19 cellular contexts compared by ENCODE assay signal in the genomic region with DNA sequence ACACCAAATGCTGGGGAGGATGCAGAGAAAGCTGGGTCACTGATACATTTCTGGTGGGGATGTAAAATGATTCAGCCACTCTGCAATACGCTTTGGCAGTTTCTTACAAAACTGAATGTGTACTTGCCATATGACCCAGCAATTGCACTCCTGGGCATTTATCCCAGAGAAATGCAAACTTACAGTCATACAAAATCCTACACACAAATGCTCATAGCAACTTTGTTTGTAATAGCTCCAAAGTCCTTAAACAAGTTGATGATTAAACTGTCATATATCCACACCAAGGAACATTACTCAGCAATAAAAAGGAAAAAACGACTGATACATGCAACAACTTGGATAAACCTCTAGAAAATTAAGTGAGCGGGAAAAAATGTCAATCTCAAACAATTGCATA. TPM values are rescaled to one million over a fixed set of nuclear protein-coding genes. Genes with fewer than 3 reads are reported as not detected.
DNase-seq lines count a peak whose midpoint lies in the region; ATAC-seq, FAIRE-seq and TF ChIP-seq lines count a peak whose summit lies in the region.
"Had no signal": no experiment of that assay in that cellular context is flagged by ENCODE, and none has a peak within 500 bp of the region (broad histone marks: within the 10 kb centered on the region; RNA-seq: fewer than 3 reads in every experiment).

No MANE protein-coding gene starts in this region.

- H2AFZ ChIP-seq in HepG2 (ENCODE audit: low read length) = no peak overlapping the region

- no peak overlapping the region for H3K4me2 ChIP-seq in HepG2 (ENCODE audit: low read depth, low read length)

- TF ChIP-seq RAD21 in liver (IDR thresholded peaks at IDR 0.05) = no peak
- no peak for TF ChIP-seq RAD21 in HepG2 (CRISPR knock-in tag; IDR thresholded peaks at IDR 0.05)

- H3K9ac ChIP-seq in liver (ENCODE audit: low read depth in 1 of 2, low read length in 2 of 2) (no peak overlapping the region), HepG2 (ENCODE audit: insufficient read depth, low read depth, low read length) (no peak overlapping the region)

- peaks cover 0 to 7% (median 3%) of the 10 kb centered on the region in 3 donors for H3K27me3 Mint-ChIP-seq in immature natural killer cell (ENCODE audit: low read depth in 3 of 3)

- no peaks in the 10 kb centered on the region for H3K79me2 ChIP-seq in HepG2 (ENCODE audit: insufficient read depth, low read length)

- in situ Hi-C loops in HepG2 (cut with HindIII; ENCODE audit: extremely low pct_ligation_motif_present, low pct_unique_long_range_greater_than_20kb) = no loop called here

- no peak for FAIRE-seq in HepG2 (lab: Jason Lieb, UNC)

- intact Hi-C loops in HepG2 (cut with micrococcal nuclease; ENCODE audit: unreplicated experiment) = no loop called here

- ATAC-seq in HepG2 (no peak), GM21786 (IDR thresholded peaks at IDR 0.05; ENCODE audit: unreplicated experiment) (no peak)
- ATAC-seq: natural killer cell treated with Interleukin-12 subunit alpha and Interleukin-12 subunit beta and Interleukin-15 and Interleukin-18, amount 100 ng/mL, for 72 hours; stimulated activated effector memory CD8-positive, alpha-beta T cell treated with anti-CD3 and anti-CD28 coated beads, Interleukin-12 subunit alpha, Interleukin-12 subunit beta, amount 100 ng/mL, for 72 hours had no signal

- H3K4me1 Mint-ChIP-seq in immature natural killer cell = no peaks in the 10 kb centered on the region
- H3K4me1 Mint-ChIP-seq: stimulated activated effector memory CD8-positive, alpha-beta T cell treated with anti-CD3 and anti-CD28 coated beads, Interleukin-12 subunit alpha, Interleukin-12 subunit beta, amount 100 ng/mL, for 72 hours had no signal

- TF ChIP-seq POLR2A in HepG2 (IDR thresholded peaks at IDR 0.05; ENCODE audit: insufficient read depth in 1 of 2, low read depth in 2 of 2, low read length in 2 of 2) = no peak

- DNase-seq in HepG2 (ENCODE audit: low spot score) (no peak), choroid plexus epithelial cell (ENCODE audit: low read depth) (peak; percentile 67), iris pigment epithelial cell (ENCODE audit: low read depth) (peak; percentile 75), immature natural killer cell (no peak), NCI-H1417 (lab: John Stamatoyannopoulos, UW) (no peak)
- no peak for DNase-seq in activated CD4-positive, CD25-positive, alpha-beta regulatory T cell (lab: John Stamatoyannopoulos, UW)
- DNase-seq: 8988T; activated naive CD4-positive, alpha-beta T cell treated with Interleukin-2 at 50 U/mL for 16 hours; DMS53; islet precursor cell; NCI-H2029; NCI-H446; stimulated activated CD4-positive, alpha-beta T cell treated with anti-CD3 and anti-CD28 coated beads, Interleukin-15, amount 100 ng/mL, for 24 hours; thyroid gland had no signal

- POLR2A ChIA-PET in HepG2 (lab: Yijun Ruan, JAX) = no interaction called here

- H3K27me3 ChIP-seq in liver (ENCODE audit: control insufficient read depth in 4 of 4, insufficient read depth in 4 of 4, low read length in 3 of 4) = no peaks in the 10 kb centered on the region
- no peaks in the 10 kb centered on the region for H3K27me3 ChIP-seq in HepG2 (ENCODE audit: control insufficient read depth in 1 of 2, insufficient read depth in 2 of 2, low read length in 2 of 2)
- H3K27me3 ChIP-seq: thyroid gland had no signal

- no peak overlapping the region for H3K27ac ChIP-seq in liver (ENCODE audit: low read depth in 1 of 2, low read length in 2 of 2)
- no peak overlapping the region for H3K27ac ChIP-seq in HepG2 (ENCODE audit: extremely low read length, insufficient read depth, low read length)
- H3K27ac ChIP-seq: C4-2B, thyroid gland had no signal

- H3K9me3 ChIP-seq in liver (ENCODE audit: control insufficient read depth in 4 of 4, low read length in 3 of 4) = no peaks in the 10 kb centered on the region
- H3K9me3 ChIP-seq in HepG2 (ENCODE audit: low read length) = no peaks in the 10 kb centered on the region
- H3K9me3 ChIP-seq: thyroid gland had no signal

- no peaks in the 10 kb centered on the region for H4K20me1 ChIP-seq in HepG2 (ENCODE audit: insufficient read depth, low read length)

- TF ChIP-seq CTCF in liver (IDR thresholded peaks at IDR 0.05; ENCODE audit: low read depth, low read length, missing input control) = no peak
- no peak for TF ChIP-seq CTCF in HepG2 (CRISPR knock-in tag; IDR thresholded peaks at IDR 0.05)
- no peak for TF ChIP-seq CTCF in choroid plexus epithelial cell (conservative IDR thresholded peaks at IDR 0.05; ENCODE audit: low read depth, low read length)

- no TSS peak for BruUV-seq in HepG2 (replicated peaks; lab: Mats Ljungman, UMichigan)

- no peaks in the 10 kb centered on the region for H3K36me3 Mint-ChIP-seq in immature natural killer cell
- H3K36me3 Mint-ChIP-seq: natural killer cell treated with Interleukin-12 subunit alpha and Interleukin-12 subunit beta and Interleukin-15 and Interleukin-18, amount 100 ng/mL, for 72 hours; stimulated activated effector memory CD8-positive, alpha-beta T cell treated with anti-CD3 and anti-CD28 coated beads, Interleukin-12 subunit alpha, Interleukin-12 subunit beta, amount 100 ng/mL, for 72 hours had no signal

- H3K4me3 ChIP-seq in liver (ENCODE audit: low read depth in 1 of 3, low read length in 3 of 3) = no peak overlapping the region
- no peak overlapping the region for H3K4me3 ChIP-seq in HepG2 (replicated peaks in 1 of 3; ENCODE audit: insufficient read depth in 1 of 3, low read depth in 2 of 3, low read length in 3 of 3)
- H3K4me3 ChIP-seq in choroid plexus epithelial cell (ENCODE audit: low read depth, low read length) = no peak overlapping the region
- H3K4me3 ChIP-seq: thyroid gland had no signal

- H3K4me1 ChIP-seq in liver (ENCODE audit: control insufficient read depth in 4 of 4, insufficient read depth in 4 of 4, low read length in 3 of 4) (peaks cover 2 to 18% (median 5%) of the 10 kb centered on the region in 4 donors), HepG2 (ENCODE audit: insufficient read depth, low read length) (no peaks in the 10 kb centered on the region)
- H3K4me1 ChIP-seq: thyroid gland had no signal

- TF ChIP-seq EP300 in HepG2 (IDR thresholded peaks at IDR 0.05; ENCODE audit: low read depth in 2 of 2, low read length in 2 of 2) (no peak), HepG2 (CRISPR knock-in tag; IDR thresholded peaks at IDR 0.05; ENCODE audit: borderline replicate concordance) (no peak)

- no peaks in the 10 kb centered on the region for H3K36me3 ChIP-seq in liver (ENCODE audit: control insufficient read depth in 4 of 4, insufficient read depth in 3 of 4, low read depth in 1 of 4, low read length in 3 of 4)
- H3K36me3 ChIP-seq in HepG2 (replicated peaks in 1 of 2; ENCODE audit: control insufficient read depth in 1 of 2, insufficient read depth in 2 of 2, low read length in 2 of 2) = no peaks in the 10 kb centered on the region
- H3K36me3 ChIP-seq: thyroid gland had no signal

- CTCF ChIA-PET in HepG2 (lab: Yijun Ruan, JAX; ENCODE audit: low intra/inter-chr PET ratio, low total read pairs) = no interaction called here

- no peaks in the 10 kb centered on the region for H3K9me3 Mint-ChIP-seq in immature natural killer cell
- H3K9me3 Mint-ChIP-seq: natural killer cell treated with Interleukin-12 subunit alpha and Interleukin-12 subunit beta and Interleukin-15 and Interleukin-18, amount 100 ng/mL, for 72 hours; stimulated activated effector memory CD8-positive, alpha-beta T cell treated with anti-CD3 and anti-CD28 coated beads, Interleukin-12 subunit alpha, Interleukin-12 subunit beta, amount 100 ng/mL, for 72 hours had no signal

- H3K27ac Mint-ChIP-seq in immature natural killer cell = no peak overlapping the region
- H3K27ac Mint-ChIP-seq: natural killer cell treated with Interleukin-12 subunit alpha and Interleukin-12 subunit beta and Interleukin-15 and Interleukin-18, amount 100 ng/mL, for 72 hours; stimulated activated effector memory CD8-positive, alpha-beta T cell treated with anti-CD3 and anti-CD28 coated beads, Interleukin-12 subunit alpha, Interleukin-12 subunit beta, amount 100 ng/mL, for 72 hours had no signal

- H3K4me3 Mint-ChIP-seq in immature natural killer cell = no peak overlapping the region
- H3K4me3 Mint-ChIP-seq: natural killer cell treated with Interleukin-12 subunit alpha and Interleukin-12 subunit beta and Interleukin-15 and Interleukin-18, amount 100 ng/mL, for 72 hours; stimulated activated effector memory CD8-positive, alpha-beta T cell treated with anti-CD3 and anti-CD28 coated beads, Interleukin-12 subunit alpha, Interleukin-12 subunit beta, amount 100 ng/mL, for 72 hours had no signal

- 42% methylated on average over 3 of the region's 3 CpGs for WGBS in liver
- WGBS in HepG2 (ENCODE audit: low lambda C conversion rate) = no CpG with 5 or more reads among the region's 3 CpGs

TF ChIP-seq in liver, 16 proteins besides CTCF, POLR2A, EP300 and RAD21 (continues in another document):
- peak; percentile 48 for TF ChIP-seq SP1 (IDR thresholded peaks at IDR 0.05)
- TF ChIP-seq HNF4G (IDR thresholded peaks at IDR 0.05) = no peak

RNA-seq across cellular contexts. Expression of a gene that starts 12.3 kb away (rescaled TPM):
- total RNA-seq in liver = 1 to 10 TPM; 4.0 to 7.9 TPM
- polyA plus RNA-seq in liver = 1 to 10 TPM; 1.8 to 4.4 TPM
- total RNA-seq in HepG2 (2016; rRNA removed; fragmentation: Illumina TruSeq; extraction: Trizol) = 0.86 and 1.2 TPM in 2 replicates
- total RNA-seq in HepG2 (2016; cell fraction: cytosol; rRNA removed; fragmentation: Illumina TruSeq; extraction: Trizol; ENCODE audit: low read depth) = 1.5 TPM in 2 replicates
- total RNA-seq in HepG2 (2016; cell fraction: insoluble cytoplasmic fraction; rRNA removed; fragmentation: Illumina TruSeq; extraction: Trizol) = 1.00 and 1.2 TPM in 2 replicates
- 1.4 and 1.7 TPM in 2 replicates for total RNA-seq in HepG2 (2016; cell fraction: membrane; rRNA removed; fragmentation: Illumina TruSeq; extraction: Trizol)
- total RNA-seq in HepG2 (2016; cell fraction: nucleus; rRNA removed; fragmentation: Illumina TruSeq; extraction: Trizol) = 1.4 TPM in 2 replicates
- 1.1 and 1.2 TPM in 2 replicates for polyA plus RNA-seq in HepG2 (2011; rRNA removed)
- 0.85 and 1.0 TPM in 2 replicates for polyA plus RNA-seq in HepG2 (2011; cell fraction: cytosol; rRNA removed)
- 2.2 and 2.4 TPM in 2 replicates for polyA plus RNA-seq in HepG2 (2011; cell fraction: nucleus; rRNA removed)
- 1.1 and 1.6 TPM in 2 replicates for polyA plus RNA-seq in HepG2 (2012)
- polyA plus RNA-seq in HepG2 (2016; cell fraction: cytosol; fragmentation: Illumina TruSeq; extraction: Trizol; ENCODE audit: low read depth) = 0.11 and 0.16 TPM in 2 replicates
- polyA plus RNA-seq in HepG2 (2016; cell fraction: insoluble cytoplasmic fraction; fragmentation: Illumina TruSeq; extraction: Trizol; ENCODE audit: low read depth) = 0.65 and 0.91 TPM in 2 replicates
- polyA plus RNA-seq in HepG2 (2016; cell fraction: membrane; fragmentation: Illumina TruSeq; extraction: Trizol; ENCODE audit: low read depth) = 0.37 and 0.44 TPM in 2 replicates
- polyA plus RNA-seq in HepG2 (2016; cell fraction: nucleus; fragmentation: Illumina TruSeq; extraction: Trizol; ENCODE audit: insufficient read depth, low read depth) = 1.5 and 2.3 TPM in 2 replicates
- polyA minus RNA-seq in HepG2 (2011; rRNA and poly(A)+ RNA removed; ENCODE audit: low replicate concordance) = 9.5 and 48.9 TPM in 2 replicates
- 1.5 and 1.6 TPM in 2 replicates for polyA minus RNA-seq in HepG2 (2011; cell fraction: cytosol; rRNA and poly(A)+ RNA removed)
- polyA minus RNA-seq in HepG2 (2011; cell fraction: nucleus; rRNA and poly(A)+ RNA removed) = 2.5 and 2.6 TPM in 2 replicates
- not detected for polyA plus RNA-seq in immature natural killer cell

Comparison
In these comparisons a context has a peak if more than half of its experiments do, and no peak if none do; other contexts are left out.
1. DNase-seq: peak in choroid plexus epithelial cell (single experiment) and iris pigment epithelial cell (single experiment); none in HepG2 (single experiment), immature natural killer cell (0 of 3), activated CD4-positive, CD25-positive, alpha-beta regulatory T cell (0 of 4) and NCI-H1417 (0 of 3).